Comparison of ENCODE assay signal across 2 cellular contexts in the genomic region with DNA sequence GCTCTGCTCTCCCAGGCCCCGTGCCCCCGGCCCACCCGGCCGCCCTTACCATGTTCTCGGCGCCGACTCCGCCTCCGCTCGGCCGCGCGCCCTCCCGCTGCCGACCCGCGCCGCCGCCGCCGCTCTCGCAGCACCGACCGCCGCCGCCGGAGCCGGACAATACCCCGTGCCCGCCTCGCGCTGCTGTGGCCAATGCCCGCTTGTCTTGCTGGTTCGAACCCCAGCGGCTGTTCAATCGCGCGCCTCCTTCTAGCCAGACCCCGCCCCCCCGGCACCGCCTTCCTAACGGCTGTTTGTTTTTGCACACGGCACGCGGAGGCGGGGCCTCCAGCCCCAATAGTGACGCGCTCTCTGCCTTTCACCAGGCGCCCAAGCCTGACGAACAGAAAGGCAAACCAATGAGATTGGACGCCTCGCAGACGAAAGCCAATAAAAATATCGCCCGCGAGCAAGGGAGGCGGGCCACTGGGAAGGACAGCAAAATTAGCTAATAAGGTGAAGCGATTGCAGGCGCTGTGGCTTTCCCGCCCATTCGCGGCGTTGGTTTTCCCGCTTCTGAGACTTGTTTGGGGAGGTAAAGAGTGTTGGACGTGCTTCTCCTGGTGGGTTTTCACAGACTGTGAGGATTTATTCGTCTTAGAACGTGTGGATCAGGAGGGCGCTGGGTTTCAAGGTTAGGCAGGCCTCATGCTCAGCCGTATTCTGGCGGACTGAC.
TF ChIP-seq lines count a peak whose summit lies in the region.

Gene H2AZ2 (minus strand): TSS at position 168 of the 715 bp plus-strand sequence. CDS start 116 bp downstream, at position 52.

TF ChIP-seq in IMR-90, 13 proteins besides CTCF, POLR2A, EP300 and RAD21:
- peak; percentile 69; the same call in 1 of the 2 replicates for TF ChIP-seq CEBPB (IDR thresholded peaks at IDR 0.05; ENCODE audit: low read depth, low read length)
- no peak for TF ChIP-seq RCOR1 (IDR thresholded peaks at IDR 0.05; ENCODE audit: insufficient replicate concordance, low read length)
- peak; percentile 20; the same call in 1 of the 2 replicates for TF ChIP-seq MAZ (IDR thresholded peaks at IDR 0.05; ENCODE audit: borderline replicate concordance, low read depth, low read length)
- TF ChIP-seq BHLHE40 (IDR thresholded peaks at IDR 0.05; ENCODE audit: low read depth, low read length) = peak; percentile 46; the same call in 1 of the 2 replicates
- TF ChIP-seq FOS (IDR thresholded peaks at IDR 0.05; ENCODE audit: low read depth, low read length) = peak; percentile 93
- no peak for TF ChIP-seq USF2 (IDR thresholded peaks at IDR 0.05; ENCODE audit: low read depth, low read length)
- TF ChIP-seq SMC3 (IDR thresholded peaks at IDR 0.05; ENCODE audit: low read depth, low read length) = no peak
- TF ChIP-seq NFE2L2 (IDR thresholded peaks at IDR 0.05; ENCODE audit: low read depth, low read length) = no peak
- no peak for TF ChIP-seq RFX5 (IDR thresholded peaks at IDR 0.05; ENCODE audit: low read depth, low read length)
- TF ChIP-seq CHD1 (IDR thresholded peaks at IDR 0.05; ENCODE audit: low read depth, low read length) = no peak
- TF ChIP-seq MXI1 (IDR thresholded peaks at IDR 0.05; ENCODE audit: borderline replicate concordance, low read depth, low read length) = no peak; the same call in 1 of the 2 replicates
- TF ChIP-seq MAFK (IDR thresholded peaks at IDR 0.05; ENCODE audit: low read depth, low read length) = no peak
- TF ChIP-seq, protein P1, sequence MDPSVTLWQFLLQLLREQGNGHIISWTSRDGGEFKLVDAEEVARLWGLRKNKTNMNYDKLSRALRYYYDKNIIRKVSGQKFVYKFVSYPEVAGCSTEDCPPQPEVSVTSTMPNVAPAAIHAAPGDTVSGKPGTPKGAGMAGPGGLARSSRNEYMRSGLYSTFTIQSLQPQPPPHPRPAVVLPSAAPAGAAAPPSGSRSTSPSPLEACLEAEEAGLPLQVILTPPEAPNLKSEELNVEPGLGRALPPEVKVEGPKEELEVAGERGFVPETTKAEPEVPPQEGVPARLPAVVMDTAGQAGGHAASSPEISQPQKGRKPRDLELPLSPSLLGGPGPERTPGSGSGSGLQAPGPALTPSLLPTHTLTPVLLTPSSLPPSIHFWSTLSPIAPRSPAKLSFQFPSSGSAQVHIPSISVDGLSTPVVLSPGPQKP (IDR thresholded peaks at IDR 0.05; ENCODE audit: borderline replicate concordance, low read depth, low read length) = no peak

TF ChIP-seq in endothelial cell of umbilical vein, 7 proteins besides CTCF, POLR2A, EP300 and RAD21:
- TF ChIP-seq GATA2 (IDR thresholded peaks at IDR 0.05; ENCODE audit: insufficient read depth, insufficient read length, low read depth, low read length) = no peak
- peak; percentile 81 for TF ChIP-seq POLR2AphosphoS5 (IDR thresholded peaks at IDR 0.05; ENCODE audit: insufficient read depth, low read depth, low read length)
